In the genomic region with DNA sequence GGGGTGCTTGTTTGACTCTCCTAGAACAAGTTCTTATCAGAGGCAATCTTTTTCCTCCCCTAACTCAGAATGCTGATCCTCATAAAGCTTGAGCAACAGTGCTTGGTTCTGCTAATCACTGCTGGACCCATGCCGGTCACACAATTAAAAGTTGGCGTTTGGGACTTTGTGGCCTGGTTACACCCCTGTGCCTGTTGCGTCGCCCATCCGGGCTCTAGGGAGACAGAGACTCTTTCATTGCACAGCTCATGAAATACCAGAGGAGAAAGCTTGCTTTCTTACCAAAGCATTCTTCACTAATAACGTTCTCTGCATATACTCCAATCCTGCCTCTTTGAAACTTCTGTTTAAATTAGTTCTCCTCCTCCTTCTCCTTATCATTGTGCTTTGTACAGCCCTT, we compare ENCODE assay signal across 16 cellular contexts.
DNase-seq lines count a peak whose midpoint lies in the region; ATAC-seq and TF ChIP-seq lines count a peak whose summit lies in the region.
"Had no signal": no experiment of that assay in that cellular context is flagged by ENCODE, and none has a peak within 500 bp of the region (broad histone marks: within the 10 kb centered on the region; RNA-seq: fewer than 3 reads in every experiment).

No MANE protein-coding gene starts in this region.

- no peaks in the 10 kb centered on the region for H3K9me2 ChIP-seq in Karpas-422 (replicated peaks; ENCODE audit: insufficient read depth, low read length)

- peak overlapping the region; percentile 41; the same call in 1 of the 2 replicates for H2AFZ ChIP-seq in Karpas-422 (ENCODE audit: low read length)

- H3K27me3 ChIP-seq in Karpas-422 (ENCODE audit: low read length), result no peaks in the 10 kb centered on the region
- H3K27me3 ChIP-seq: ascending aorta had no signal

- H4K20me1 ChIP-seq in Karpas-422 (ENCODE audit: insufficient read depth, low read depth, low read length), result no peaks in the 10 kb centered on the region

- DNase-seq in Ammon's horn (ENCODE audit: low spot score), result peak; percentile 9
- no peak for DNase-seq in Karpas-422
- DNase-seq in fibroblast of peridontal ligament (ENCODE audit: extremely low read depth), result peak; percentile 40
- DNase-seq in nephron progenitor cell, result no peak
- DNase-seq in RPMI8226, result no peak
- DNase-seq in NCI-H2107 (lab: John Stamatoyannopoulos, UW), result no peak
- DNase-seq in T-helper 2 cell, result no peak
- DNase-seq: activated T-cell treated with anti-CD3 and anti-CD28 coated beads, Interleukin-2, amount 50 U/mL, for 1 hour; DMS79 treated with DMSO at 0.1 percent for 48 hours; H7; NCI-H226 had no signal

- H3K9me3 Mint-ChIP-seq in nephron progenitor cell, result no peaks in the 10 kb centered on the region
- H3K9me3 Mint-ChIP-seq: WTC11 had no signal

- H3K4me3 Mint-ChIP-seq in nephron progenitor cell, result no peak overlapping the region
- H3K4me3 Mint-ChIP-seq: WTC11 had no signal

- peaks cover 3% of the 10 kb centered on the region for H3K27me3 Mint-ChIP-seq in nephron progenitor cell (ENCODE audit: low read depth, poor library complexity)

- peak overlapping the region; percentile 2 for H3K27ac Mint-ChIP-seq in nephron progenitor cell
- H3K27ac Mint-ChIP-seq: WTC11 had no signal

- TF ChIP-seq CTCF in nephron progenitor cell (IDR thresholded peaks at IDR 0.05), result no peak

- H3K36me3 Mint-ChIP-seq in nephron progenitor cell (ENCODE audit: low read depth), result no peaks in the 10 kb centered on the region
- H3K36me3 Mint-ChIP-seq: WTC11 had no signal

- no peak overlapping the region for H3K4me2 ChIP-seq in Karpas-422 (ENCODE audit: low read depth, low read length, poor library complexity, severe bottlenecking)

- no peaks in the 10 kb centered on the region for H3K36me3 ChIP-seq in Karpas-422 (ENCODE audit: insufficient read depth, low read length)
- H3K36me3 ChIP-seq: ascending aorta had no signal

- peaks cover 17% of the 10 kb centered on the region for H3K4me1 Mint-ChIP-seq in nephron progenitor cell

- H3K4me3 ChIP-seq in Karpas-422 (ENCODE audit: low read length), result no peak overlapping the region
- H3K4me3 ChIP-seq: ascending aorta, lung had no signal

- peak overlapping the region; percentile 41; the same call in 1 of the 2 replicates for H3K27ac ChIP-seq in Karpas-422 (ENCODE audit: low read length)
- H3K27ac ChIP-seq: ascending aorta had no signal

- no peaks in the 10 kb centered on the region for H3K79me2 ChIP-seq in Karpas-422 (ENCODE audit: low read length)

- no peaks in the 10 kb centered on the region for H3K9me3 ChIP-seq in Karpas-422 (ENCODE audit: low read length)
- H3K9me3 ChIP-seq: ascending aorta had no signal

- no peak overlapping the region for H3K9ac ChIP-seq in Karpas-422 (ENCODE audit: low read length)

- H3K4me1 ChIP-seq in Karpas-422 (ENCODE audit: low read length), result peaks cover 62% of the 10 kb centered on the region

- no peak for ATAC-seq in HG03196 (IDR thresholded peaks at IDR 0.05; ENCODE audit: unreplicated experiment)
- ATAC-seq: SK-N-SH treated with all-trans-retinoic acid at 6 μM for 48 hours, WTC11 had no signal

Comparison
In these comparisons a context has a peak if more than half of its experiments do, and no peak if none do; other contexts are left out.
1. DNase-seq: peak in Ammon's horn (single experiment) and fibroblast of peridontal ligament (single experiment); none in Karpas-422 (single experiment), nephron progenitor cell (single experiment), RPMI8226 (single experiment), NCI-H2107 (single experiment) and T-helper 2 cell (0 of 5).